In the genomic region with DNA sequence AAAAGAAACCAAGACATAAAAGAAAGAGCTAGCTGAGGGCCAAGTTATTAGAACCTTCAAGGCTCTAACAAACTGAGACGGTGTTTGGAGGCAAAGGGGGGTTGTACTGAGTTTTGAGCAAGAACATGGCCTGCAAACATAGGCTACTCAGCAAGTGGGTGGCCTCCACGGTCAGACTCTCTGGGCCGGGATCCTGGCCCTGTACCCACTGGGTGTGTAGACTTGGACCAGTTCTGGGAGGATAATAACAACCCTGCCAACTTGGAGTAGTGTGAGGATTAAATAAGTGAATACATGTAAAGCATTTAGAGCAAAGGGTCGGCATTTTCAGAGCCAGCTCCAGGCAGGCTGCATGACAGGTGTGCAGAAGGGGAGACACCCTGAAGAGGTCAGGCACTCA, we compare ENCODE assay signal across 19 cellular contexts.
"Had no signal": no experiment of that assay in that cellular context is flagged by ENCODE, and none has a peak within 500 bp of the region (broad histone marks: within the 10 kb centered on the region; RNA-seq: fewer than 3 reads in every experiment).

No MANE protein-coding gene starts in this region.

- H3K79me2 ChIP-seq: parathyroid adenoma had no signal

- H3K36me3 ChIP-seq: esophagus muscularis mucosa, suprapubic skin, thyroid gland, upper lobe of left lung, vagina had no signal

- H3K27me3 ChIP-seq: esophagus muscularis mucosa, suprapubic skin, thyroid gland, upper lobe of left lung, vagina had no signal

- DNase-seq: cerebellar nuclear complex; effector memory CD8-positive, alpha-beta T cell; glutamatergic neuron; kidney; left cardiac atrium; mucosa of descending colon; natural killer cell; small intestine; stimulated activated CD4-positive, alpha-beta T cell treated with anti-CD3 and anti-CD28 coated beads, Interleukin-4, amount 100 ng/mL, for 1 hour; stimulated activated CD8-positive, alpha-beta memory T cell treated with anti-CD3 and anti-CD28 coated beads, Interleukin-4, amount 100 ng/mL, for 48 hours; stimulated activated naive CD8-positive, alpha-beta T cell treated with anti-CD3 and anti-CD28 coated beads, Interleukin-15, Interleukin-2, amounts not matched to agents 100 U/mL and 50 U/mL, for 24 hours; thyroid gland; upper lobe of left lung had no signal

- H2AFZ ChIP-seq: parathyroid adenoma had no signal

- H3K4me1 ChIP-seq: parathyroid adenoma, thyroid gland had no signal

- H3K9me3 ChIP-seq: esophagus muscularis mucosa, mucosa of descending colon, suprapubic skin, thyroid gland, upper lobe of left lung, vagina had no signal

- H3K27ac ChIP-seq: epithelial cell of prostate, esophagus muscularis mucosa, parathyroid adenoma, suprapubic skin, thyroid gland, upper lobe of left lung, vagina had no signal

- ATAC-seq: effector memory CD8-positive, alpha-beta T cell; mucosa of descending colon; natural killer cell; stimulated activated effector memory CD8-positive, alpha-beta T cell treated with anti-CD3 and anti-CD28 coated beads, Interleukin-12 subunit alpha, Interleukin-12 subunit beta, amount 100 ng/mL, for 72 hours; stimulated activated naive CD8-positive, alpha-beta T cell treated with anti-CD3 and anti-CD28 coated beads, Interleukin-15, Interleukin-2, amounts not matched to agents 100 U/mL and 50 U/mL, for 24 hours had no signal

- H3K4me3 ChIP-seq: esophagus muscularis mucosa, mucosa of descending colon, suprapubic skin, thyroid gland, upper lobe of left lung, vagina had no signal

- H3K9ac ChIP-seq: parathyroid adenoma had no signal
